17 cellular contexts compared by ENCODE assay signal in the genomic region with DNA sequence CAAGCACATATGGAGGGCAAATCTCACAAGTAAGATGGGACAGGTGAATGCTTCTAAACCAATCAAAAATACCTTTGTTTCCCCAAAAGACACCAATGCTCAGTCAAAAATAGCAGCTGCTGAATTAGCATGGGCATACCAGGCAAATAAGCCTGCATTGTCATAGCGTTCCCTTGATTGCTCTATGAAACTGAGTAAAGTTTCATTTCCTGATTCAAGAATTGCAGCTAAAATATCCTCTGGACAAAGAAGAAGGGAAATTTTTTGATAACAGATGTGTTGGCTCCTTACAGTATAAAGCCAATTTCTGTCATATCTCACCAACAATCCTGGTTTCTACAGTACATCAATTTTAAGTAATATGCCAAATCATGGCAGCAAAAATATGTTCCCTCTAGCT. TPM values are rescaled to one million over a fixed set of nuclear protein-coding genes. Genes with fewer than 3 reads are reported as not detected.
DNase-seq lines count a peak whose midpoint lies in the region; ATAC-seq, FAIRE-seq and TF ChIP-seq lines count a peak whose summit lies in the region.
"Had no signal": no experiment of that assay in that cellular context is flagged by ENCODE, and none has a peak within 500 bp of the region (broad histone marks: within the 10 kb centered on the region; RNA-seq: fewer than 3 reads in every experiment).

No MANE protein-coding gene starts in this region.

- peak overlapping the region in 1 of 8 donors; percentile 39 for H3K4me3 Mint-ChIP-seq in naive B cell

- no peaks in the 10 kb centered on the region for H3K36me3 Mint-ChIP-seq in naive B cell

- TF ChIP-seq POLR2A in GM12891 (IDR thresholded peaks at IDR 0.05; ENCODE audit: low read depth, low read length): no peak

- no peaks in the 10 kb centered on the region for H3K9me3 Mint-ChIP-seq in naive B cell
- H3K9me3 Mint-ChIP-seq: activated T-helper 2 cell treated with anti-CD3 and anti-CD28 coated beads, Interferon-gamma antibody, Interleukin-2, Interleukin-4, amounts not matched to agents 10 μg/mL and 5 μg/mL and 100 μg/mL, durations not matched to agents 14 hours and 24 hours and 36 hours had no signal

- no peak for FAIRE-seq in GM12891 (lab: Jason Lieb, UNC)
- FAIRE-seq: K562 had no signal

- H3K27me3 Mint-ChIP-seq in naive B cell: no peaks in the 10 kb centered on the region

- DNase-seq in GM12891 (ENCODE audit: insufficient read length, low spot score) (no peak), MV-4-11 (lab: John Stamatoyannopoulos, UW) (peak; percentile 52), naive B cell (no peak), cardiac septum (ENCODE audit: low spot score) (no peak), OCI-M1 (lab: John Stamatoyannopoulos, UW) (no peak), SW 1271 (lab: John Stamatoyannopoulos, UW) (no peak), NCI-H128 (lab: John Stamatoyannopoulos, UW; ENCODE audit: unreplicated experiment) (no peak)
- DNase-seq: activated CD4-positive, CD25-positive, alpha-beta regulatory T cell; caudate nucleus; effector memory CD4-positive, alpha-beta T cell; head of caudate nucleus; NCI-H1436; stimulated activated CD4-positive, alpha-beta T cell treated with anti-CD3 and anti-CD28 coated beads, Interleukin-4, amount 100 ng/mL, for 24 hours had no signal

- H3K4me1 Mint-ChIP-seq in naive B cell: peaks cover 18 to 27% (median 21%) of the 10 kb centered on the region in 3 donors

- peak overlapping the region in 1 of 6 donors; percentile 58 for H3K27ac Mint-ChIP-seq in naive B cell
- H3K27ac Mint-ChIP-seq: activated T-helper 2 cell treated with anti-CD3 and anti-CD28 coated beads, Interferon-gamma antibody, Interleukin-2, Interleukin-4, amounts not matched to agents 10 μg/mL and 5 μg/mL and 100 μg/mL, durations not matched to agents 14 hours and 24 hours and 36 hours had no signal

- intact Hi-C loops in cardiac septum (cut with DNase I): loop anchor here (2.0 kb wide), 1 partner anchor 383 kb away; a partner anchor contains a TSS

- ATAC-seq in GM21825 (IDR thresholded peaks at IDR 0.05; ENCODE audit: unreplicated experiment) (peak; percentile 16), naive B cell (ENCODE audit: low read depth in 2 of 2) (peak; percentile 16 to 18)
- ATAC-seq: K562, Right ventricle myocardium inferior had no signal

TF ChIP-seq in GM12891, 5 proteins besides CTCF, POLR2A, EP300 and RAD21:
- no peak for TF ChIP-seq POU2F2 (IDR thresholded peaks at IDR 0.05; ENCODE audit: low read depth, low read length)
- TF ChIP-seq TAF1 (IDR thresholded peaks at IDR 0.05; ENCODE audit: low read depth, low read length): no peak
- no peak for TF ChIP-seq PAX5 (IDR thresholded peaks at IDR 0.05; ENCODE audit: insufficient read depth, low read length, severe bottlenecking)
- no peak for TF ChIP-seq POLR2AphosphoS5 (IDR thresholded peaks at IDR 0.05; ENCODE audit: low read depth, low read length)
- TF ChIP-seq SPI1 (IDR thresholded peaks at IDR 0.05; ENCODE audit: low read depth, low read length): peak; percentile 96
TF ChIP-seq in GM12891: peak in this region for 1.

RNA-seq across cellular contexts. Expression of a gene that starts 3.3 kb away (rescaled TPM):
- polyA plus RNA-seq in GM12891 (2012; ENCODE audit: low read depth, missing spikeins): 18.2 TPM
- 10 to 100 TPM in 5 of 6 donors, 1 to 10 TPM in 1; 9.7 to 22.3 (median 15.5) TPM for polyA plus RNA-seq in naive B cell (ENCODE audit: low read depth in 6 of 6)
- 8.3 TPM for total RNA-seq in cardiac septum
